Comparison of ENCODE assay signal across 8 cellular contexts in the genomic region with DNA sequence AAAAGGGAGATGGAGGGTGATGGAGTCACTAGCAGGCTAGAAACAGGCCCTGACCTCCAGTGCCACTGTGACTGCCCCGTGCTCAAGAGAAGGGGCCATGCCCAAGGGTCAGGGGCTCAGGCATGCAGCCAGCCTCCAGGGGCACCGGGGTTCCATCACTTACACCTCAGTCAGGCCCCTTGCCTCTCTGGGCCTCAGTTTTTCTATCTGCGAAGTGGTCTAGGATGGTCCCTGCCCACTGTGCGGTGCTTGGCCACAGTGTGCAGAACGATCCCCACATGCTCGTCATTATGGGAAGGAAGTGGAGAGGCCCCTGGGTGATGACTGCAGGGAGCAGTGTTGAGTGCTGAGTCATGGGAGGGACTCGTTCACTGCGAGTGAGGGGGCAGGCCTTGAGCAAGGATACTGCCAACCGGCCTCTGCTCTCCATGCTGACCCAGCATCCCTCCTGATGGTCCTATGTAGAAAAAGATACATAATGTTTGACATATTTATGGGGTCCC. TPM values are rescaled to one million over a fixed set of nuclear protein-coding genes. Genes with fewer than 3 reads are reported as not detected.
A peak's percentile ranks its signal among the peaks of the same experiment; 100 is the strongest.
DNase-seq lines count a peak whose midpoint lies in the region; ATAC-seq, FAIRE-seq and TF ChIP-seq lines count a peak whose summit lies in the region.

No MANE protein-coding gene starts in this region.

- FAIRE-seq in H54 (lab: Jason Lieb, UNC), result peak; percentile 79

- WGBS in SK-N-SH (ENCODE audit: low lambda C conversion rate), result 44% methylated on average over 3 of the region's 9 CpGs
- 93 to 96% methylated on average over 7 to 9 of the region's 9 CpGs for WGBS in endodermal cell (ENCODE audit: insufficient coverage in 1 of 2, insufficient read length in 1 of 2), 2 experiments

- peaks cover 6 to 23% of the 10 kb centered on the region in 2 experiments for H3K36me3 ChIP-seq in SK-N-SH (replicated peaks in 1 of 2; ENCODE audit: control insufficient read depth in 1 of 2, insufficient read depth in 2 of 2, low read length in 1 of 2)
- peaks cover 45% of the 10 kb centered on the region for H3K36me3 ChIP-seq in endodermal cell (ENCODE audit: control insufficient read depth, insufficient read depth, low read length)

- no peaks in the 10 kb centered on the region for H3K9me3 Mint-ChIP-seq in endodermal cell
- H3K9me3 Mint-ChIP-seq in nephron, result no peaks in the 10 kb centered on the region
- no peaks in the 10 kb centered on the region for H3K9me3 Mint-ChIP-seq in progenitor cell of endocrine pancreas (ENCODE audit: low read depth)

- ATAC-seq in HG03432 (IDR thresholded peaks at IDR 0.05; ENCODE audit: unreplicated experiment), result no peak

- H3K27me3 ChIP-seq in SK-N-SH (ENCODE audit: insufficient read depth), result no peaks in the 10 kb centered on the region
- no peaks in the 10 kb centered on the region for H3K27me3 ChIP-seq in endodermal cell (ENCODE audit: control insufficient read depth, insufficient read depth, low read length, poor library complexity, severe bottlenecking)

- peaks cover 32% of the 10 kb centered on the region for H3K79me2 ChIP-seq in SK-N-SH (ENCODE audit: insufficient read depth)

- H3K27ac Mint-ChIP-seq in endodermal cell (no peak overlapping the region), nephron (peak overlapping the region; percentile 37 to 81 (median 80)), progenitor cell of endocrine pancreas (no peak overlapping the region)

- H3K4me3 ChIP-seq in SK-N-SH (ENCODE audit: low read depth in 2 of 2, low read length in 1 of 2) (no peak overlapping the region), endodermal cell (ENCODE audit: low read length) (no peak overlapping the region)

- H3K4me2 ChIP-seq in SK-N-SH, result 0 out of 2 replicates have a peak overlapping the region, but pooled peaks have one; percentile 29

- H3K27ac ChIP-seq in SK-N-SH (ENCODE audit: low read depth in 2 of 2, low read length in 1 of 2), result peak overlapping the region; percentile 54 to 85
- H3K27ac ChIP-seq in endodermal cell (ENCODE audit: low read depth, low read length), result no peak overlapping the region

- peak; percentile 89 for DNase-seq in H54 (ENCODE audit: insufficient read length, low spot score)
- DNase-seq in SK-N-SH, result no peak
- peak; percentile 43 for DNase-seq in endodermal cell
- no peak for DNase-seq in DMS 273 (lab: John Stamatoyannopoulos, UW; ENCODE audit: unreplicated experiment)
- no peak for DNase-seq in progenitor cell of endocrine pancreas (ENCODE audit: low spot score, unreplicated experiment)
- no peak for DNase-seq in DMS79 treated with DMSO at 0.1 percent for 48 hours (lab: John Stamatoyannopoulos, UW)

- TF ChIP-seq EP300 in SK-N-SH (IDR thresholded peaks at IDR 0.05; ENCODE audit: borderline replicate concordance in 1 of 2, low read depth in 1 of 2, low read length in 1 of 2), result no peak; a peak in 1 of 4 replicates

- no peak overlapping the region for H2AFZ ChIP-seq in SK-N-SH (ENCODE audit: low read depth)

- TF ChIP-seq CTCF in SK-N-SH (IDR thresholded peaks at IDR 0.05), result no peak; the same call in 1 of the 2 replicates
- TF ChIP-seq CTCF in endodermal cell (conservative IDR thresholded peaks at IDR 0.05), result no peak
- no peak for TF ChIP-seq CTCF in nephron (IDR thresholded peaks at IDR 0.05; ENCODE audit: unreplicated experiment in 3 of 3)
- no peak for TF ChIP-seq CTCF in progenitor cell of endocrine pancreas (IDR thresholded peaks at IDR 0.05; ENCODE audit: unreplicated experiment)

- POLR2A ChIA-PET in SK-N-SH (lab: Yijun Ruan, JAX), result no interaction called here

- no peak overlapping the region for H3K4me3 Mint-ChIP-seq in endodermal cell
- H3K4me3 Mint-ChIP-seq in nephron, result peak overlapping the region in 1 of 3 experiments; percentile 24
- H3K4me3 Mint-ChIP-seq in progenitor cell of endocrine pancreas (ENCODE audit: low read depth), result no peak overlapping the region

- peak overlapping the region; percentile 36; the same call in 1 of the 2 replicates for H3K9ac ChIP-seq in SK-N-SH
- H3K9ac ChIP-seq in endodermal cell (ENCODE audit: extremely low read depth, low read length, poor library complexity, severe bottlenecking), result no peak overlapping the region

- TF ChIP-seq RAD21 in SK-N-SH (IDR thresholded peaks at IDR 0.05; ENCODE audit: low read length), result no peak

- H3K4me1 ChIP-seq in SK-N-SH (ENCODE audit: control insufficient read depth in 1 of 2, insufficient read depth in 2 of 2, low read depth in 1 of 2, low read length in 1 of 2) (peaks cover 34 to 40% of the 10 kb centered on the region in 2 experiments; a peak in 3 of 4 replicates), endodermal cell (ENCODE audit: control insufficient read depth, insufficient read depth, low read length) (no peaks in the 10 kb centered on the region)

- TF ChIP-seq POLR2A in H54 (IDR thresholded peaks at IDR 0.05; ENCODE audit: low read depth, low read length), result no peak

- H4K20me1 ChIP-seq in SK-N-SH (ENCODE audit: insufficient read depth), result no peaks in the 10 kb centered on the region

- no peaks in the 10 kb centered on the region for H3K4me1 Mint-ChIP-seq in endodermal cell
- H3K4me1 Mint-ChIP-seq in nephron, result peaks cover 20% of the 10 kb centered on the region
- H3K4me1 Mint-ChIP-seq in progenitor cell of endocrine pancreas (ENCODE audit: low read depth), result no peaks in the 10 kb centered on the region

- H3K9me2 ChIP-seq in SK-N-SH, result no peaks in the 10 kb centered on the region

- H3K27me3 Mint-ChIP-seq in endodermal cell (ENCODE audit: insufficient read depth) (no peaks in the 10 kb centered on the region), nephron (ENCODE audit: low read depth) (no peaks in the 10 kb centered on the region), progenitor cell of endocrine pancreas (no peaks in the 10 kb centered on the region)

- peaks cover 8% of the 10 kb centered on the region for H3F3A ChIP-seq in SK-N-SH (replicated peaks; ENCODE audit: insufficient read depth)

- CTCF ChIA-PET in SK-N-SH (lab: Yijun Ruan, JAX), result no interaction called here

- H3K36me3 Mint-ChIP-seq in endodermal cell (ENCODE audit: low read depth) (peaks cover 32% of the 10 kb centered on the region), nephron (ENCODE audit: low read depth) (peaks cover 40% of the 10 kb centered on the region), progenitor cell of endocrine pancreas (ENCODE audit: insufficient read depth) (peaks cover 14% of the 10 kb centered on the region)

- H3K9me3 ChIP-seq in SK-N-SH, result no peaks in the 10 kb centered on the region
- H3K9me3 ChIP-seq in endodermal cell (ENCODE audit: control insufficient read depth, low read length), result no peaks in the 10 kb centered on the region

TF ChIP-seq in SK-N-SH, 30 proteins besides CTCF, POLR2A, EP300 and RAD21 (continues in another document):
- TF ChIP-seq, protein P1, sequence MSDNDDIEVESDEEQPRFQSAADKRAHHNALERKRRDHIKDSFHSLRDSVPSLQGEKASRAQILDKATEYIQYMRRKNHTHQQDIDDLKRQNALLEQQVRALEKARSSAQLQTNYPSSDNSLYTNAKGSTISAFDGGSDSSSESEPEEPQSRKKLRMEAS (IDR thresholded peaks at IDR 0.05; ENCODE audit: low read depth), result peak; percentile 94
- TF ChIP-seq FOXM1 (IDR thresholded peaks at IDR 0.05; ENCODE audit: low read depth) (no peak), MEF2A (IDR thresholded peaks at IDR 0.05; ENCODE audit: borderline replicate concordance, low read depth) (no peak), POLR2AphosphoS5 (IDR thresholded peaks at IDR 0.05; ENCODE audit: low read depth, low read length) (peak; percentile 62; the same call in 1 of the 2 replicates), JUND (IDR thresholded peaks at IDR 0.05) (peak; percentile 74; the same call in 1 of the 2 replicates), GABPA (IDR thresholded peaks at IDR 0.05; ENCODE audit: low read depth) (peak; percentile 56), TCF12 (IDR thresholded peaks at IDR 0.05) (peak; percentile 73), FOSL2 (IDR thresholded peaks at IDR 0.05; ENCODE audit: borderline replicate concordance, low read depth) (peak; percentile 88; the same call in 1 of the 2 replicates), SIN3A (IDR thresholded peaks at IDR 0.05; ENCODE audit: borderline replicate concordance, low read depth, low read length) (peak; percentile 70; the same call in 1 of the 2 replicates)
- TF ChIP-seq, protein P2, sequence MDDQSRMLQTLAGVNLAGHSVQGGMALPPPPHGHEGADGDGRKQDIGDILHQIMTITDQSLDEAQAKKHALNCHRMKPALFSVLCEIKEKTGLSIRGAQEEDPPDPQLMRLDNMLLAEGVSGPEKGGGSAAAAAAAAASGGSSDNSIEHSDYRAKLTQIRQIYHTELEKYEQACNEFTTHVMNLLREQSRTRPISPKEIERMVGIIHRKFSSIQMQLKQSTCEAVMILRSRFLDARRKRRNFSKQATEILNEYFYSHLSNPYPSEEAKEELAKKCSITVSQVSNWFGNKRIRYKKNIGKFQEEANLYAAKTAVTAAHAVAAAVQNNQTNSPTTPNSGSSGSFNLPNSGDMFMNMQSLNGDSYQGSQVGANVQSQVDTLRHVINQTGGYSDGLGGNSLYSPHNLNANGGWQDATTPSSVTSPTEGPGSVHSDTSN (IDR thresholded peaks at IDR 0.05), result peak; percentile 53

RNA-seq across cellular contexts. Expression of a gene that starts 23.1 kb away (rescaled TPM):
- polyA plus RNA-seq in SK-N-SH (2012; rRNA removed), result 77.7 and 92.4 TPM in 2 replicates
- 48.7 and 73.5 TPM in 2 replicates for polyA plus RNA-seq in SK-N-SH (2012; cell fraction: cytosol; rRNA removed)
- polyA plus RNA-seq in SK-N-SH (2012; cell fraction: nucleus; rRNA removed), result 41.0 and 42.2 TPM in 2 replicates
- total RNA-seq in endodermal cell (10 to 100 TPM; 19.7 to 34.5 TPM), progenitor cell of endocrine pancreas (32.6 and 39.3 TPM in 2 replicates)
- 33.2 TPM for polyA plus RNA-seq in endodermal cell (2013, experiment 1 of 2)
- polyA plus RNA-seq in endodermal cell (2013, experiment 2 of 2), result 32.3 TPM

RNA-seq across cellular contexts. Expression of a gene that starts 35.3 kb away (rescaled TPM):
- polyA plus RNA-seq in SK-N-SH (2012; rRNA removed), result 0.05 and 0.15 TPM in 2 replicates
- polyA plus RNA-seq in SK-N-SH (2012; cell fraction: cytosol; rRNA removed), result 0.06 and 0.07 TPM in 2 replicates
- 0.13 and 0.35 TPM in 2 replicates for polyA plus RNA-seq in SK-N-SH (2012; cell fraction: nucleus; rRNA removed)
- total RNA-seq in endodermal cell, result under 1 TPM in 1 of 2 donors, not detected in 1; 0.24 TPM
- not detected for polyA plus RNA-seq in endodermal cell (2013, experiment 1 of 2)
- polyA plus RNA-seq in endodermal cell (2013, experiment 2 of 2), result not detected
- 0.31 and 0.33 TPM in 2 replicates for total RNA-seq in progenitor cell of endocrine pancreas

RNA-seq across cellular contexts. Expression of a gene that starts 58.4 kb away (rescaled TPM):
- 38.2 and 62.2 TPM in 2 replicates for polyA plus RNA-seq in SK-N-SH (2012; rRNA removed)
- 27.2 and 45.0 TPM in 2 replicates for polyA plus RNA-seq in SK-N-SH (2012; cell fraction: cytosol; rRNA removed)
- polyA plus RNA-seq in SK-N-SH (2012; cell fraction: nucleus; rRNA removed), result 80.0 and 95.2 TPM in 2 replicates
- total RNA-seq in endodermal cell (10 to 100 TPM; 80.6 to 86.6 TPM), progenitor cell of endocrine pancreas (77.6 and 86.0 TPM in 2 replicates)
- polyA plus RNA-seq in endodermal cell (2013, experiment 1 of 2), result 115 TPM
- 105 TPM for polyA plus RNA-seq in endodermal cell (2013, experiment 2 of 2)

Comparison
In these comparisons a context has a peak if more than half of its experiments do, and no peak if none do; other contexts are left out.
1. DNase-seq: peak in H54 (single experiment) and endodermal cell (single experiment); none in SK-N-SH (single experiment), DMS 273 (single experiment), progenitor cell of endocrine pancreas (single experiment) and DMS79 treated with DMSO at 0.1 percent for 48 hours (single experiment).
2. H3K27ac Mint-ChIP-seq: peak in nephron (3 of 3); none in endodermal cell (single experiment) and progenitor cell of endocrine pancreas (single experiment).